In the genomic region with DNA sequence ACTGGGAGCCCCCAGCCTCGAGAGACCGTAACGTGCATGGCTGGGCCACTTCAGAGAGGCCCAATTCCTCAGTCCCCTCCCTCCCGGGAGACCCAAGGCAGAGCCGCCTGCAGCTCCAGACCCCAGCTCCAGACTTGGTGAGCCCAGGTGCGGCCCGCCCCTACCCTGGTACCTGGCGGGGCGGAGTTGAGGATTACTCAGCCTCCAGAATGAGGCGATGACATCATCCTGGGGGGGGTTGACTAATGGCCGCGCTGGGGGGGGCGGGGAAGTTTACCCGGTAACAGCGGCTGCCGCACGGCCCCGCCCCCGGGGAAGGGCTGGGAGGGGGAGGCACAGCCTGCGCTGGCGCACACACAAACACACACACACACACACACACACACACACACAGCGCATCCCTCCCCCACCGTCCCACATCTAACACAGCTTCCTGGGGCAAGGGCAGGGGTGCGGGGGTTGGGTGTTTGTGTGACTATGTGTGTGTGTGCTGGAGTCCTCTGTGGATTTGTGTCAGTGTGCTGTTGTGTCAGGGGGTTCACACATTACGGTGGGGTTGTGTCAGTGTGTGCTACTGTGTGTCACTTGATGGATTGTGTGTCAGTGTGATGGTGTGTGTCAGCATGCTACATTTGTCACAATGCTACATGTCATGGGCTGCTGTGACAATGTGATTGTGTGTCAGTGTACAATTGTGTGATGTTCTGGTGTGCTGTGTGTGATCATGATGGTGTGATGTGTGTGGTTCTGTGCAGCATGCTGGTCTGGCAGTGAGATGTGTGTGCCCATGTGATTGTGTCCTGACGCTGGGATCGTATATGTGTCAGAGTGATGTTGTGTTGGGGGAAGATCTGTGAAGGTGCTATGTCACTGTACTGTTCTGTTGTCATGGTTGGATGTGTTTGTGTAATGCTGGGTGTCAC, we compare ENCODE assay signal across 9 cellular contexts. TPM values are rescaled to one million over a fixed set of nuclear protein-coding genes. Genes with fewer than 3 reads are reported as not detected.
A peak's percentile ranks its signal among the peaks of the same experiment; 100 is the strongest.
DNase-seq lines count a peak whose midpoint lies in the region; ATAC-seq and TF ChIP-seq lines count a peak whose summit lies in the region.
"Had no signal": no experiment of that assay in that cellular context is flagged by ENCODE, and none has a peak within 500 bp of the region (broad histone marks: within the 10 kb centered on the region; RNA-seq: fewer than 3 reads in every experiment).

No MANE protein-coding gene starts in this region.

- H3K9ac ChIP-seq in KMS-11 (no peak overlapping the region; the same call in 1 of the 2 replicates), SK-N-SH (peak overlapping the region; percentile 16), smooth muscle cell (ENCODE audit: low read depth) (peak overlapping the region; percentile 21)

- peak overlapping the region in 1 of 2 donors; percentile 35 for H3K4me3 ChIP-seq in CD4-positive, alpha-beta memory T cell (ENCODE audit: low read length in 2 of 2)
- H3K4me3 ChIP-seq in KMS-11 (IDR thresholded peaks at IDR 0.05; ENCODE audit: insufficient read depth, low read depth, low read length), result no peak overlapping the region
- peak overlapping the region; percentile 50 to 65; a peak in 3 of 4 replicates for H3K4me3 ChIP-seq in SK-N-SH (ENCODE audit: low read depth in 2 of 2, low read length in 1 of 2)
- no peak overlapping the region for H3K4me3 ChIP-seq in left ventricle myocardium inferior
- H3K4me3 ChIP-seq in smooth muscle cell, result no peak overlapping the region
- H3K4me3 ChIP-seq: HAP-1 had no signal

- POLR2A ChIA-PET in CD4-positive, alpha-beta memory T cell (lab: Charles Lee; ENCODE audit: partially characterized antibody), result interaction anchor here (0.9 to 6.9 kb wide), 7 partner anchors 9 to 130 kb away, joined by 3 to 101 read pairs (median 5); a partner anchor contains a TSS
- POLR2A ChIA-PET in SK-N-SH (lab: Yijun Ruan, JAX), result interaction anchor here (0.5 to 1.2 kb wide), 3 partner anchors 14 to 318 kb away, joined by 3 to 8 read pairs (median 4); no protein-coding TSS in a partner anchor

- intact Hi-C loops in CD4-positive, alpha-beta memory T cell (cut with micrococcal nuclease), result loop anchor here (5.0 kb wide), 2 partner anchors 204 to 379 kb away; a partner anchor contains a TSS
- intact Hi-C loops in left ventricle myocardium inferior (cut with micrococcal nuclease), result no loop called here

- peaks cover 7 to 29% (median 20%) of the 10 kb centered on the region in 4 donors for H3K4me1 Mint-ChIP-seq in CD4-positive, alpha-beta memory T cell

- CTCF ChIA-PET in CD4-positive, alpha-beta memory T cell (lab: Charles Lee; ENCODE audit: partially characterized antibody), result interaction anchor here (0.6 to 1.1 kb wide), 2 partner anchors 31 to 34 kb away, joined by 4 to 5 read pairs; no protein-coding TSS in a partner anchor
- CTCF ChIA-PET in SK-N-SH (lab: Yijun Ruan, JAX), result interaction anchor here (0.7 to 1.9 kb wide), 3 partner anchors 15 to 42 kb away, joined by 4 to 15 read pairs (median 6); no protein-coding TSS in a partner anchor

- ATAC-seq in activated naive CD4-positive, alpha-beta T cell treated with anti-CD3 and anti-CD28 coated beads, Interleukin-2, amount 50 U/mL, for 72 hours, result peak; percentile 31 to 57
- ATAC-seq in GM19455 (IDR thresholded peaks at IDR 0.05; ENCODE audit: unreplicated experiment), result no peak

- peak overlapping the region in 3 of 7 donors; percentile 41 to 64 (median 53) for H3K27ac Mint-ChIP-seq in CD4-positive, alpha-beta memory T cell
- peak overlapping the region in 1 of 2 donors; percentile 67 for H3K27ac Mint-ChIP-seq in activated naive CD4-positive, alpha-beta T cell treated with anti-CD3 and anti-CD28 coated beads, Interleukin-2, amount 50 U/mL, for 72 hours

- 16% methylated on average over 18 of the region's 27 CpGs for WGBS in SK-N-SH (ENCODE audit: low lambda C conversion rate)
- 25% methylated on average over 15 of the region's 27 CpGs for WGBS in smooth muscle cell (ENCODE audit: low lambda C conversion rate)

- peak overlapping the region; percentile 39; the same call in 1 of the 2 replicates for H2AFZ ChIP-seq in KMS-11 (ENCODE audit: low read depth)
- H2AFZ ChIP-seq in SK-N-SH (ENCODE audit: low read depth), result no peak overlapping the region
- H2AFZ ChIP-seq in smooth muscle cell (ENCODE audit: low read depth), result no peak overlapping the region

- no peaks in the 10 kb centered on the region for H3K27me3 ChIP-seq in CD4-positive, alpha-beta memory T cell (ENCODE audit: insufficient read depth, low read length)
- H3K27me3 ChIP-seq in KMS-11 (ENCODE audit: insufficient read depth, low read depth) (peaks cover 31% of the 10 kb centered on the region), SK-N-SH (ENCODE audit: insufficient read depth) (no peaks in the 10 kb centered on the region), left ventricle myocardium inferior (ENCODE audit: low read depth) (peaks cover 22% of the 10 kb centered on the region), smooth muscle cell (ENCODE audit: low read depth) (no peaks in the 10 kb centered on the region)

- no peaks in the 10 kb centered on the region for H3K79me2 ChIP-seq in KMS-11 (ENCODE audit: insufficient read depth, low read depth)
- H3K79me2 ChIP-seq in SK-N-SH (ENCODE audit: insufficient read depth), result no peaks in the 10 kb centered on the region
- no peaks in the 10 kb centered on the region for H3K79me2 ChIP-seq in smooth muscle cell (ENCODE audit: low read depth)

- no peaks in the 10 kb centered on the region for H3K36me3 Mint-ChIP-seq in CD4-positive, alpha-beta memory T cell
- peaks cover 5% of the 10 kb centered on the region in 2 donors for H3K36me3 Mint-ChIP-seq in activated naive CD4-positive, alpha-beta T cell treated with anti-CD3 and anti-CD28 coated beads, Interleukin-2, amount 50 U/mL, for 72 hours

- no peak for TF ChIP-seq RAD21 in SK-N-SH (IDR thresholded peaks at IDR 0.05; ENCODE audit: low read length)

- no peaks in the 10 kb centered on the region for H3K9me3 ChIP-seq in CD4-positive, alpha-beta memory T cell (ENCODE audit: control insufficient read depth in 1 of 2, low read length in 2 of 2)
- no peaks in the 10 kb centered on the region for H3K9me3 ChIP-seq in SK-N-SH
- H3K9me3 ChIP-seq in left ventricle myocardium inferior (replicated peaks), result no peaks in the 10 kb centered on the region
- H3K9me3 ChIP-seq in smooth muscle cell (replicated peaks; ENCODE audit: low read depth), result no peaks in the 10 kb centered on the region
- H3K9me3 ChIP-seq: HAP-1 had no signal

- no peaks in the 10 kb centered on the region for H3K9me3 Mint-ChIP-seq in CD4-positive, alpha-beta memory T cell
- peaks cover 0 to 6% of the 10 kb centered on the region in 2 donors for H3K9me3 Mint-ChIP-seq in activated naive CD4-positive, alpha-beta T cell treated with anti-CD3 and anti-CD28 coated beads, Interleukin-2, amount 50 U/mL, for 72 hours

- peak overlapping the region; percentile 45 for H3K27ac ChIP-seq in CD4-positive, alpha-beta memory T cell (ENCODE audit: low read depth, low read length)
- H3K27ac ChIP-seq in KMS-11, result no peak overlapping the region
- H3K27ac ChIP-seq in SK-N-SH (ENCODE audit: low read depth in 2 of 2, low read length in 1 of 2), result peak overlapping the region; percentile 41 to 92; a peak in 3 of 4 replicates
- H3K27ac ChIP-seq in left ventricle myocardium inferior (replicated peaks), result no peak overlapping the region
- peak overlapping the region; percentile 31 for H3K27ac ChIP-seq in smooth muscle cell (ENCODE audit: low read depth)

- H3K27me3 Mint-ChIP-seq in CD4-positive, alpha-beta memory T cell, result no peaks in the 10 kb centered on the region

- H4K20me1 ChIP-seq in KMS-11 (ENCODE audit: insufficient read depth) (no peaks in the 10 kb centered on the region), SK-N-SH (ENCODE audit: insufficient read depth) (no peaks in the 10 kb centered on the region), smooth muscle cell (ENCODE audit: low read depth) (no peaks in the 10 kb centered on the region)

- H3K4me2 ChIP-seq in KMS-11, result peak overlapping the region; percentile 61
- H3K4me2 ChIP-seq in SK-N-SH, result peak overlapping the region; percentile 90
- H3K4me2 ChIP-seq in smooth muscle cell, result peak overlapping the region; percentile 73

- peaks cover 51% of the 10 kb centered on the region for H3K4me1 ChIP-seq in CD4-positive, alpha-beta memory T cell (ENCODE audit: insufficient read depth, low read length)
- H3K4me1 ChIP-seq in KMS-11 (ENCODE audit: low read depth, poor library complexity, severe bottlenecking), result peaks cover 42% of the 10 kb centered on the region
- peaks cover 12 to 40% of the 10 kb centered on the region in 2 experiments; a peak in 3 of 4 replicates for H3K4me1 ChIP-seq in SK-N-SH (ENCODE audit: control insufficient read depth in 1 of 2, insufficient read depth in 2 of 2, low read depth in 1 of 2, low read length in 1 of 2)
- H3K4me1 ChIP-seq in left ventricle myocardium inferior, result peaks cover 49% of the 10 kb centered on the region
- peaks cover 5% of the 10 kb centered on the region for H3K4me1 ChIP-seq in smooth muscle cell (ENCODE audit: low read depth)

- TF ChIP-seq EP300 in SK-N-SH (IDR thresholded peaks at IDR 0.05; ENCODE audit: borderline replicate concordance in 1 of 2, low read depth in 1 of 2, low read length in 1 of 2), result peak; percentile 30 to 37; a peak in 1 of 4 replicates

- peak; percentile 81 to 96 (median 84) for DNase-seq in CD4-positive, alpha-beta memory T cell
- DNase-seq in SK-N-SH (peak; percentile 84), left ventricle myocardium inferior (peak; percentile 59), smooth muscle cell (lab: John Stamatoyannopoulos, UW; ENCODE audit: unreplicated experiment) (peak; percentile 59), NCI-H1092 treated with DMSO at 0.1 percent for 48 hours (lab: John Stamatoyannopoulos, UW) (no peak)
- DNase-seq in activated naive CD4-positive, alpha-beta T cell treated with anti-CD3 and anti-CD28 coated beads, Interleukin-2, amount 50 U/mL, for 72 hours (ENCODE audit: low spot score in 2 of 2), result peak; percentile 77 to 81

- no peaks in the 10 kb centered on the region for H3K9me2 ChIP-seq in SK-N-SH

- H3F3A ChIP-seq in SK-N-SH (replicated peaks; ENCODE audit: insufficient read depth) (peaks cover 36% of the 10 kb centered on the region), smooth muscle cell (ENCODE audit: low read depth) (peaks cover 15% of the 10 kb centered on the region)

- H3K36me3 ChIP-seq in CD4-positive, alpha-beta memory T cell (ENCODE audit: insufficient read depth, low read length), result no peaks in the 10 kb centered on the region
- H3K36me3 ChIP-seq in KMS-11 (ENCODE audit: insufficient read depth), result no peaks in the 10 kb centered on the region
- H3K36me3 ChIP-seq in SK-N-SH (replicated peaks in 1 of 2; ENCODE audit: control insufficient read depth in 1 of 2, insufficient read depth in 2 of 2, low read length in 1 of 2), result no peaks in the 10 kb centered on the region
- H3K36me3 ChIP-seq in left ventricle myocardium inferior, result no peaks in the 10 kb centered on the region
- no peaks in the 10 kb centered on the region for H3K36me3 ChIP-seq in smooth muscle cell (ENCODE audit: low read depth)
- H3K36me3 ChIP-seq: HAP-1 had no signal

- peak overlapping the region in 5 of 8 donors; percentile 46 to 63 (median 55) for H3K4me3 Mint-ChIP-seq in CD4-positive, alpha-beta memory T cell

- no peak for TF ChIP-seq CTCF in KMS-11 (conservative IDR thresholded peaks at IDR 0.05; ENCODE audit: low read depth, low read length)
- no peak for TF ChIP-seq CTCF in SK-N-SH (IDR thresholded peaks at IDR 0.05)
- TF ChIP-seq CTCF in left ventricle myocardium inferior (IDR thresholded peaks at IDR 0.05; ENCODE audit: borderline replicate concordance), result no peak
- TF ChIP-seq CTCF in smooth muscle cell (IDR thresholded peaks at IDR 0.05; ENCODE audit: borderline replicate concordance, insufficient read depth, poor library complexity, severe bottlenecking), result no peak

RNA-seq across cellular contexts. Expression of a gene that starts 10.3 kb away (rescaled TPM):
- 10 to 100 TPM; 31.9 to 32.2 TPM for total RNA-seq in CD4-positive, alpha-beta memory T cell
- 1 to 10 TPM; 3.7 to 8.0 TPM for polyA plus RNA-seq in CD4-positive, alpha-beta memory T cell
- polyA plus RNA-seq in SK-N-SH (2012; rRNA removed) (14.5 and 16.1 TPM in 2 replicates), smooth muscle cell (28.2 and 29.9 TPM in 2 replicates)
- polyA plus RNA-seq in SK-N-SH (2012; cell fraction: cytosol; rRNA removed), result 9.9 and 12.9 TPM in 2 replicates
- 14.3 and 14.4 TPM in 2 replicates for polyA plus RNA-seq in SK-N-SH (2012; cell fraction: nucleus; rRNA removed)
- total RNA-seq in activated naive CD4-positive, alpha-beta T cell treated with anti-CD3 and anti-CD28 coated beads, Interleukin-2, amount 50 U/mL, for 72 hours, result 10 to 100 TPM; 21.9 to 84.2 TPM
- total RNA-seq in left ventricle myocardium inferior (3.9 TPM), smooth muscle cell (8.2 and 10.2 TPM in 2 replicates)

RNA-seq across cellular contexts. Expression of a gene that starts 15.1 kb away (rescaled TPM):
- total RNA-seq in CD4-positive, alpha-beta memory T cell, result 10 to 100 TPM; 39.5 to 40.4 TPM
- polyA plus RNA-seq in CD4-positive, alpha-beta memory T cell, result 10 to 100 TPM in 1 of 2 donors, 1 to 10 TPM in 1; 4.6 to 11.9 TPM
- polyA plus RNA-seq in SK-N-SH (2012; rRNA removed) (9.8 and 12.4 TPM in 2 replicates), smooth muscle cell (12.7 and 29.5 TPM in 2 replicates)
- 4.0 and 5.3 TPM in 2 replicates for polyA plus RNA-seq in SK-N-SH (2012; cell fraction: cytosol; rRNA removed)
- 28.4 and 46.4 TPM in 2 replicates for polyA plus RNA-seq in SK-N-SH (2012; cell fraction: nucleus; rRNA removed)
- 10 to 100 TPM; 50.0 to 60.2 TPM for total RNA-seq in activated naive CD4-positive, alpha-beta T cell treated with anti-CD3 and anti-CD28 coated beads, Interleukin-2, amount 50 U/mL, for 72 hours
- total RNA-seq in left ventricle myocardium inferior (21.6 TPM), smooth muscle cell (4.7 and 6.4 TPM in 2 replicates)

RNA-seq across cellular contexts. Expression of a gene that starts 33.4 kb away (rescaled TPM):
- 10 to 100 TPM; 15.1 to 16.7 TPM for total RNA-seq in CD4-positive, alpha-beta memory T cell
- 1 to 10 TPM; 1.8 to 1.9 TPM for polyA plus RNA-seq in CD4-positive, alpha-beta memory T cell
- polyA plus RNA-seq in SK-N-SH (2012; rRNA removed) (3.8 and 5.5 TPM in 2 replicates), smooth muscle cell (29.7 and 31.5 TPM in 2 replicates)
- 2.3 and 3.0 TPM in 2 replicates for polyA plus RNA-seq in SK-N-SH (2012; cell fraction: cytosol; rRNA removed)
- 10.2 and 19.9 TPM in 2 replicates for polyA plus RNA-seq in SK-N-SH (2012; cell fraction: nucleus; rRNA removed)
- total RNA-seq in activated naive CD4-positive, alpha-beta T cell treated with anti-CD3 and anti-CD28 coated beads, Interleukin-2, amount 50 U/mL, for 72 hours, result 10 to 100 TPM; 16.9 to 20.0 TPM
- total RNA-seq in left ventricle myocardium inferior (12.2 TPM), smooth muscle cell (7.2 and 8.0 TPM in 2 replicates)

Comparison
In these comparisons a context has a peak if more than half of its experiments do, and no peak if none do; other contexts are left out.
1. H3K27ac ChIP-seq: peak in CD4-positive, alpha-beta memory T cell (single experiment), SK-N-SH (2 of 2) and smooth muscle cell (single experiment); none in KMS-11 (single experiment) and left ventricle myocardium inferior (single experiment).
2. H3K4me3 ChIP-seq: peak in SK-N-SH (2 of 2); none in KMS-11 (single experiment), left ventricle myocardium inferior (single experiment) and smooth muscle cell (single experiment).
3. Peak in every context shown above with its lines, with median percentiles within 50 percentile points of each other: H3K4me2 ChIP-seq.